ENCODE assay signal across 1 cellular context in genomic region chr4:154542264-154542879, GRCh38.
TF ChIP-seq lines count a peak whose summit lies in the region.

No MANE protein-coding gene starts in this region.

TF ChIP-seq in SK-N-SH, 30 proteins besides CTCF, POLR2A, EP300 and RAD21 (continued from another document):
- TF ChIP-seq, protein P1, sequence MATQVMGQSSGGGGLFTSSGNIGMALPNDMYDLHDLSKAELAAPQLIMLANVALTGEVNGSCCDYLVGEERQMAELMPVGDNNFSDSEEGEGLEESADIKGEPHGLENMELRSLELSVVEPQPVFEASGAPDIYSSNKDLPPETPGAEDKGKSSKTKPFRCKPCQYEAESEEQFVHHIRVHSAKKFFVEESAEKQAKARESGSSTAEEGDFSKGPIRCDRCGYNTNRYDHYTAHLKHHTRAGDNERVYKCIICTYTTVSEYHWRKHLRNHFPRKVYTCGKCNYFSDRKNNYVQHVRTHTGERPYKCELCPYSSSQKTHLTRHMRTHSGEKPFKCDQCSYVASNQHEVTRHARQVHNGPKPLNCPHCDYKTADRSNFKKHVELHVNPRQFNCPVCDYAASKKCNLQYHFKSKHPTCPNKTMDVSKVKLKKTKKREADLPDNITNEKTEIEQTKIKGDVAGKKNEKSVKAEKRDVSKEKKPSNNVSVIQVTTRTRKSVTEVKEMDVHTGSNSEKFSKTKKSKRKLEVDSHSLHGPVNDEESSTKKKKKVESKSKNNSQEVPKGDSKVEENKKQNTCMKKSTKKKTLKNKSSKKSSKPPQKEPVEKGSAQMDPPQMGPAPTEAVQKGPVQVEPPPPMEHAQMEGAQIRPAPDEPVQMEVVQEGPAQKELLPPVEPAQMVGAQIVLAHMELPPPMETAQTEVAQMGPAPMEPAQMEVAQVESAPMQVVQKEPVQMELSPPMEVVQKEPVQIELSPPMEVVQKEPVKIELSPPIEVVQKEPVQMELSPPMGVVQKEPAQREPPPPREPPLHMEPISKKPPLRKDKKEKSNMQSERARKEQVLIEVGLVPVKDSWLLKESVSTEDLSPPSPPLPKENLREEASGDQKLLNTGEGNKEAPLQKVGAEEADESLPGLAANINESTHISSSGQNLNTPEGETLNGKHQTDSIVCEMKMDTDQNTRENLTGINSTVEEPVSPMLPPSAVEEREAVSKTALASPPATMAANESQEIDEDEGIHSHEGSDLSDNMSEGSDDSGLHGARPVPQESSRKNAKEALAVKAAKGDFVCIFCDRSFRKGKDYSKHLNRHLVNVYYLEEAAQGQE (IDR thresholded peaks at IDR 0.05; ENCODE audit: low read depth, low read length): no peak
- TF ChIP-seq RFX5 (IDR thresholded peaks at IDR 0.05; ENCODE audit: low read length) (no peak), YY1 (IDR thresholded peaks at IDR 0.05; ENCODE audit: low read depth) (no peak), PBX3 (IDR thresholded peaks at IDR 0.05) (no peak), RXRA (IDR thresholded peaks at IDR 0.05; ENCODE audit: borderline replicate concordance, low read depth) (no peak), TEAD4 (IDR thresholded peaks at IDR 0.05; ENCODE audit: borderline replicate concordance, insufficient read depth) (no peak), NRF1 (IDR thresholded peaks at IDR 0.05; ENCODE audit: low read depth, low read length) (no peak), FOXJ3 (CRISPR knock-in tag; IDR thresholded peaks at IDR 0.05) (no peak), CHD2 (IDR thresholded peaks at IDR 0.05; ENCODE audit: low read length, partially characterized antibody) (no peak)
- TF ChIP-seq, protein P2, sequence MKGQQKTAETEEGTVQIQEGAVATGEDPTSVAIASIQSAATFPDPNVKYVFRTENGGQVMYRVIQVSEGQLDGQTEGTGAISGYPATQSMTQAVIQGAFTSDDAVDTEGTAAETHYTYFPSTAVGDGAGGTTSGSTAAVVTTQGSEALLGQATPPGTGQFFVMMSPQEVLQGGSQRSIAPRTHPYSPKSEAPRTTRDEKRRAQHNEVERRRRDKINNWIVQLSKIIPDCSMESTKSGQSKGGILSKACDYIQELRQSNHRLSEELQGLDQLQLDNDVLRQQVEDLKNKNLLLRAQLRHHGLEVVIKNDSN (IDR thresholded peaks at IDR 0.05; ENCODE audit: borderline replicate concordance, low read depth): no peak
